In the genomic region with DNA sequence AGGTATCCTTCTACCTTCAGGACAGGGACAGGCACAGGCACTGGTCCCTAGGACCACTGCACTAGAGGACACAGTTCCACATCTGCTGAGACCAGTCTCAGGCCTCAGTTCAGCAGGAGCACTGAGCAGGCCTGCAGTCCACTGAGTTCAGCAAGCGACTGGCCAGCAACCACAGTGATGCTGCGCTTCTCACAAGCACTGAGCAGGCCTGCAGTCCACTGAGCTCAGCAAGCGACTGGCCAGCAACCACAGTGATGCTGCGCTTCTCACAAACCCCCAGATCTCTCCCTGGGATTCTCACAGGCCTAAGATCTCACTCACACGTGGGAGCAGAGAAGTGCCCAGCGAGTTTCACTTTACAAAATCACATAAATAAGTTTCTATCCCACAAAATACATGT, we compare ENCODE assay signal across 2 cellular contexts.
TF ChIP-seq lines count a peak whose summit lies in the region.

No MANE protein-coding gene starts in this region.

TF ChIP-seq in IMR-90, 13 proteins besides CTCF, POLR2A, EP300 and RAD21:
- TF ChIP-seq RCOR1 (IDR thresholded peaks at IDR 0.05; ENCODE audit: insufficient replicate concordance, low read length) (no peak), MAFK (IDR thresholded peaks at IDR 0.05; ENCODE audit: low read depth, low read length) (no peak), NFE2L2 (IDR thresholded peaks at IDR 0.05; ENCODE audit: low read depth, low read length) (no peak), MXI1 (IDR thresholded peaks at IDR 0.05; ENCODE audit: borderline replicate concordance, low read depth, low read length) (no peak), RFX5 (IDR thresholded peaks at IDR 0.05; ENCODE audit: low read depth, low read length) (no peak), FOS (IDR thresholded peaks at IDR 0.05; ENCODE audit: low read depth, low read length) (no peak), SMC3 (IDR thresholded peaks at IDR 0.05; ENCODE audit: low read depth, low read length) (no peak), BHLHE40 (IDR thresholded peaks at IDR 0.05; ENCODE audit: low read depth, low read length) (no peak), MAZ (IDR thresholded peaks at IDR 0.05; ENCODE audit: borderline replicate concordance, low read depth, low read length) (no peak), CHD1 (IDR thresholded peaks at IDR 0.05; ENCODE audit: low read depth, low read length) (no peak), CEBPB (IDR thresholded peaks at IDR 0.05; ENCODE audit: low read depth, low read length) (no peak)
- TF ChIP-seq, protein P1, sequence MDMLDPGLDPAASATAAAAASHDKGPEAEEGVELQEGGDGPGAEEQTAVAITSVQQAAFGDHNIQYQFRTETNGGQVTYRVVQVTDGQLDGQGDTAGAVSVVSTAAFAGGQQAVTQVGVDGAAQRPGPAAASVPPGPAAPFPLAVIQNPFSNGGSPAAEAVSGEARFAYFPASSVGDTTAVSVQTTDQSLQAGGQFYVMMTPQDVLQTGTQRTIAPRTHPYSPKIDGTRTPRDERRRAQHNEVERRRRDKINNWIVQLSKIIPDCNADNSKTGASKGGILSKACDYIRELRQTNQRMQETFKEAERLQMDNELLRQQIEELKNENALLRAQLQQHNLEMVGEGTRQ (IDR thresholded peaks at IDR 0.05; ENCODE audit: low read depth, low read length), result no peak
- TF ChIP-seq, protein P2, sequence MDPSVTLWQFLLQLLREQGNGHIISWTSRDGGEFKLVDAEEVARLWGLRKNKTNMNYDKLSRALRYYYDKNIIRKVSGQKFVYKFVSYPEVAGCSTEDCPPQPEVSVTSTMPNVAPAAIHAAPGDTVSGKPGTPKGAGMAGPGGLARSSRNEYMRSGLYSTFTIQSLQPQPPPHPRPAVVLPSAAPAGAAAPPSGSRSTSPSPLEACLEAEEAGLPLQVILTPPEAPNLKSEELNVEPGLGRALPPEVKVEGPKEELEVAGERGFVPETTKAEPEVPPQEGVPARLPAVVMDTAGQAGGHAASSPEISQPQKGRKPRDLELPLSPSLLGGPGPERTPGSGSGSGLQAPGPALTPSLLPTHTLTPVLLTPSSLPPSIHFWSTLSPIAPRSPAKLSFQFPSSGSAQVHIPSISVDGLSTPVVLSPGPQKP (IDR thresholded peaks at IDR 0.05; ENCODE audit: borderline replicate concordance, low read depth, low read length), result no peak

TF ChIP-seq in H1, 55 proteins besides CTCF, POLR2A, EP300 and RAD21:
- TF ChIP-seq HDAC6 (IDR thresholded peaks at IDR 0.05; ENCODE audit: low read depth, low read length), result no peak
- no peak for TF ChIP-seq CREB1 (IDR thresholded peaks at IDR 0.05)
- TF ChIP-seq POLR2AphosphoS5 (IDR thresholded peaks at IDR 0.05; ENCODE audit: low read depth, low read length), result no peak
- no peak for TF ChIP-seq SIN3A (conservative IDR thresholded peaks at IDR 0.05 in 1 of 2, IDR thresholded peaks at IDR 0.05 in 1 of 2; ENCODE audit: low read depth in 1 of 2, low read length in 2 of 2)
- TF ChIP-seq SRF (IDR thresholded peaks at IDR 0.05; ENCODE audit: low read depth, low read length), result no peak
- no peak for TF ChIP-seq KDM4A (IDR thresholded peaks at IDR 0.05; ENCODE audit: low read depth, low read length, severe bottlenecking)
TF ChIP-seq in H1: peak in this region for 0.
